8 cellular contexts compared by ENCODE assay signal in the genomic region with DNA sequence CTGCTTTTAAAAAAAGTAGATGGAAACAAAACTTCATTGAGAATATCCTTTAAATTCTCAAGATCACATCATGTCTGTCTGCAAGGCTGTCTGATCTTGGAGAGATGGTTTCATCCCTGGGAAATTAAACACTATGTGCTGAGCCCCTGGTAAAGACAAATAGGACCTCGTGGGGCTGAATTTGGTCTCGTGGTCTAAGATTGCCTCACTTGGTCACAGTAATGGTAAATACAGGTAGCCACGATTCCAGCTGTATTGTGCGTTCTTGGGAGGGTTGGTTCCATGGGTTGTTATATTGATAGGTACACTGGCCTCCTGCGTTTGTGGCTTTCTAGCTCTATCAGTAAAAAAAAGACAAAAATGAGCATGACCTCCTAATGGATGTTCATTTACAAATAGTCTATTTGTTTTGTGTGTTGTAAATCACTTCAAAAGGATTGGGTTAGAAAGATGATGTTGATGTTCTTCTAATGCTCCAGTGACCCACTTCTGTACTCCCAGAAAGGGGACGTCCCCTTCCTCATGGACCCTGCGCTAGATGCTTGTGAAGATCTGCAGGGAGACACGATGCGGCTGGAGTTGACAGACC. TPM values are rescaled to one million over a fixed set of nuclear protein-coding genes. Genes with fewer than 3 reads are reported as not detected.
DNase-seq lines count a peak whose midpoint lies in the region; ATAC-seq and TF ChIP-seq lines count a peak whose summit lies in the region.

No MANE protein-coding gene starts in this region.

- POLR2A ChIA-PET in WTC11 (lab: Charles Lee) (interaction anchor here (2.2 kb wide), 1 partner anchor 73 kb away, joined by 12 read pairs; a partner anchor contains a TSS), GM10248 (lab: Yijun Ruan, JAX) (no interaction called here)

- H3K4me1 ChIP-seq in foreskin keratinocyte = peaks cover 31% of the 10 kb centered on the region

- H3K27me3 Mint-ChIP-seq in T-helper 2 cell treated with Interferon-gamma antibody and Interleukin-4, amounts not matched to agents 5 μg/mL and 100 μg/mL, for 36 hours (ENCODE audit: low read depth) = no peaks in the 10 kb centered on the region
- H3K27me3 Mint-ChIP-seq in WTC11 (ENCODE audit: low read depth) = peaks cover 7% of the 10 kb centered on the region
- no peaks in the 10 kb centered on the region for H3K27me3 Mint-ChIP-seq in stimulated activated memory B cell treated with anti-CD40 and anti-IgM and Interleukin-4, amounts not matched to agents 10 μg/mL and 1 μg/mL and 100 μg/mL, for 72 hours

- H3K9me3 Mint-ChIP-seq in T-helper 2 cell treated with Interferon-gamma antibody and Interleukin-4, amounts not matched to agents 5 μg/mL and 100 μg/mL, for 36 hours = no peaks in the 10 kb centered on the region
- H3K9me3 Mint-ChIP-seq in WTC11 = no peaks in the 10 kb centered on the region
- no peaks in the 10 kb centered on the region for H3K9me3 Mint-ChIP-seq in stimulated activated memory B cell treated with anti-CD40 and anti-IgM and Interleukin-4, amounts not matched to agents 10 μg/mL and 1 μg/mL and 100 μg/mL, for 72 hours

- peak overlapping the region; percentile 99 for H3K27ac ChIP-seq in foreskin keratinocyte

- ATAC-seq in WTC11 = no peak
- no peak for ATAC-seq in foreskin keratinocyte
- ATAC-seq in stimulated activated memory B cell treated with anti-CD40 and anti-IgM and Interleukin-4, amounts not matched to agents 10 μg/mL and 1 μg/mL and 100 μg/mL, for 72 hours = no peak
- no peak for ATAC-seq in GM18502 (IDR thresholded peaks at IDR 0.05; ENCODE audit: poor library complexity, unreplicated experiment)

- peaks cover 29% of the 10 kb centered on the region for H3K36me3 Mint-ChIP-seq in T-helper 2 cell treated with Interferon-gamma antibody and Interleukin-4, amounts not matched to agents 5 μg/mL and 100 μg/mL, for 36 hours (ENCODE audit: low read depth)
- H3K36me3 Mint-ChIP-seq in WTC11 = peaks cover 11% of the 10 kb centered on the region; the same call in 1 of the 2 replicates
- peaks cover 21% of the 10 kb centered on the region for H3K36me3 Mint-ChIP-seq in stimulated activated memory B cell treated with anti-CD40 and anti-IgM and Interleukin-4, amounts not matched to agents 10 μg/mL and 1 μg/mL and 100 μg/mL, for 72 hours

- peak overlapping the region; percentile 95 for H3K4me3 Mint-ChIP-seq in T-helper 2 cell treated with Interferon-gamma antibody and Interleukin-4, amounts not matched to agents 5 μg/mL and 100 μg/mL, for 36 hours
- H3K4me3 Mint-ChIP-seq in WTC11 = peak overlapping the region; percentile 84
- H3K4me3 Mint-ChIP-seq in stimulated activated memory B cell treated with anti-CD40 and anti-IgM and Interleukin-4, amounts not matched to agents 10 μg/mL and 1 μg/mL and 100 μg/mL, for 72 hours = peak overlapping the region; percentile 88

- no peaks in the 10 kb centered on the region for H3K27me3 ChIP-seq in foreskin keratinocyte

- H3K27ac Mint-ChIP-seq in T-helper 2 cell treated with Interferon-gamma antibody and Interleukin-4, amounts not matched to agents 5 μg/mL and 100 μg/mL, for 36 hours = peak overlapping the region; percentile 77
- no peak overlapping the region for H3K27ac Mint-ChIP-seq in WTC11
- peak overlapping the region; percentile 95 for H3K27ac Mint-ChIP-seq in stimulated activated memory B cell treated with anti-CD40 and anti-IgM and Interleukin-4, amounts not matched to agents 10 μg/mL and 1 μg/mL and 100 μg/mL, for 72 hours

- CTCF ChIA-PET in WTC11 (lab: Charles Lee) (interaction anchor here (2.4 kb wide), 1 partner anchor 23 kb away, joined by 16 read pairs; no protein-coding TSS in a partner anchor), GM10248 (lab: Yijun Ruan, JAX) (interaction anchor here (1.2 to 1.8 kb wide), 6 partner anchors 11 to 213 kb away, joined by 3 to 6 read pairs (median 4); no protein-coding TSS in a partner anchor)

- peaks cover 34% of the 10 kb centered on the region for H3K4me1 Mint-ChIP-seq in T-helper 2 cell treated with Interferon-gamma antibody and Interleukin-4, amounts not matched to agents 5 μg/mL and 100 μg/mL, for 36 hours (ENCODE audit: low read depth)
- H3K4me1 Mint-ChIP-seq in WTC11 = peaks cover 52% of the 10 kb centered on the region
- H3K4me1 Mint-ChIP-seq in stimulated activated memory B cell treated with anti-CD40 and anti-IgM and Interleukin-4, amounts not matched to agents 10 μg/mL and 1 μg/mL and 100 μg/mL, for 72 hours = peaks cover 57% of the 10 kb centered on the region

- DNase-seq in T-helper 2 cell treated with Interferon-gamma antibody and Interleukin-4, amounts not matched to agents 5 μg/mL and 100 μg/mL, for 36 hours (ENCODE audit: low spot score) = no peak
- DNase-seq in T-helper 2 cell (no peak), WTC11 (ENCODE audit: low spot score) (no peak), foreskin keratinocyte (no peak), GM10248 (ENCODE audit: extremely low spot score) (no peak), HUDEP-2 (lab: John Stamatoyannopoulos, UW; ENCODE audit: unreplicated experiment in 76 of 76) (no peak)

- no peak for TF ChIP-seq CTCF in WTC11 (IDR thresholded peaks at IDR 0.05)
- TF ChIP-seq CTCF in foreskin keratinocyte (conservative IDR thresholded peaks at IDR 0.05) = no peak
- TF ChIP-seq CTCF in GM10248 (IDR thresholded peaks at IDR 0.05; ENCODE audit: control extremely low read depth, extremely low read depth, low read depth, missing control alignments) = no peak

TF ChIP-seq in WTC11, 78 proteins besides CTCF, POLR2A, EP300 and RAD21:
- TF ChIP-seq CREM (CRISPR knock-in tag; IDR thresholded peaks at IDR 0.05) (no peak), EMX1 (CRISPR knock-in tag; IDR thresholded peaks at IDR 0.05) (no peak)
- TF ChIP-seq, protein P1, sequence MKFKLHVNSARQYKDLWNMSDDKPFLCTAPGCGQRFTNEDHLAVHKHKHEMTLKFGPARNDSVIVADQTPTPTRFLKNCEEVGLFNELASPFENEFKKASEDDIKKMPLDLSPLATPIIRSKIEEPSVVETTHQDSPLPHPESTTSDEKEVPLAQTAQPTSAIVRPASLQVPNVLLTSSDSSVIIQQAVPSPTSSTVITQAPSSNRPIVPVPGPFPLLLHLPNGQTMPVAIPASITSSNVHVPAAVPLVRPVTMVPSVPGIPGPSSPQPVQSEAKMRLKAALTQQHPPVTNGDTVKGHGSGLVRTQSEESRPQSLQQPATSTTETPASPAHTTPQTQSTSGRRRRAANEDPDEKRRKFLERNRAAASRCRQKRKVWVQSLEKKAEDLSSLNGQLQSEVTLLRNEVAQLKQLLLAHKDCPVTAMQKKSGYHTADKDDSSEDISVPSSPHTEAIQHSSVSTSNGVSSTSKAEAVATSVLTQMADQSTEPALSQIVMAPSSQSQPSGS (CRISPR knock-in tag; IDR thresholded peaks at IDR 0.05; ENCODE audit: borderline replicate concordance, low read depth) = no peak

RNA-seq across cellular contexts. Expression of a gene that starts 1.7 kb away (rescaled TPM):
- 28.9 to 33.1 TPM (median 30.4 TPM) in 3 replicates for total RNA-seq in WTC11 (2021)
- total RNA-seq in foreskin keratinocyte = 32.2 and 35.3 TPM in 2 replicates
- polyA plus RNA-seq in foreskin keratinocyte = 19.1 and 19.3 TPM in 2 replicates
